Comparison of ENCODE assay signal across 7 cellular contexts in the genomic region with DNA sequence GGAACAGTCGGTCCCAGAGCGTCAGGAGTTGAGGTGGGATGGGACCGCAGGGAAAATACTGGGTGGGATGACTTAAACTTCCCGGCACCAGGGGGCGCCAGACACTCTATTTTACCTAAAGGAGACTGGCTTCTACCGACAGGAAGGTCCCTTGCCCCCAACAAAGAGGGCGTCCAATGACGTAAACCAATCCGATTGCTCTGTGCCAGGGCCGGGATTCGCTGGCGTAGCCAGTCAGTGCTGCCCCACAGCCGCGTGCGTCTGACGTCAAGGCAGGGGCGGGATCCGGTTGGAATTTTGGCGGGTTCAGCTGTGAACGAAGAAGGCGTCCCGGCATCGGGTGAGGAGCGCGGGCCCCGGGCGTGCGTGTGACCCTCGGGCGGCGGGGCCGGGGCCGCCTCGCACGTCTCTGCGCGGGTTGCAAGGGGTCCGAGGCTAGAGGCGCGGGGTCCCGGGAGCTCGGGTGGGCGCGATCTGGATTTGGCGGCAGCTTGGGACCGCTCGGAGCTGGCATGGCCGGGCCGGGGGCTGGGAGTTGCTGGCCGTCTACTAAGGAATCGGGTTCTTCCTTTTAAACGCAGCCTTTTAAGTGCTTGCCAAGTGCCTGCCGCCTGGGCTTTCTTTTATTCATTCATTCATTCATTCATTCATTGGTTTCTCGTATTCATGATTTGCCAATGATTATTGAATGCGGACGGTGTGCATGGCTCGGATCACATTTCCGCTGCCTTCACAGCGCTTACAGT. TPM values are rescaled to one million over a fixed set of nuclear protein-coding genes. Genes with fewer than 3 reads are reported as not detected.
DNase-seq lines count a peak whose midpoint lies in the region; ATAC-seq lines count a peak whose summit lies in the region.

A gene (plus strand): TSS at position 292 of the 746 bp plus-strand sequence. CDS start 2,645 bp downstream, outside the sequence.

- H3K27me3 ChIP-seq in right cardiac atrium (ENCODE audit: control insufficient read depth, insufficient read depth) = no peaks in the 10 kb centered on the region

- intact Hi-C loops in right cardiac atrium (cut with DNase I) = loop anchor here in 2 of 4 donors (5.0 to 10.0 kb wide), 2 partner anchors 141 to 143 kb away; a partner anchor contains a TSS

- H3K36me3 Mint-ChIP-seq in T-helper 17 cell (ENCODE audit: low read depth) = no peaks in the 10 kb centered on the region

- no peaks in the 10 kb centered on the region for H3K9me3 ChIP-seq in T-helper 17 cell (ENCODE audit: control insufficient read depth, low read length, poor library complexity, severe bottlenecking)
- no peaks in the 10 kb centered on the region for H3K9me3 ChIP-seq in right cardiac atrium (ENCODE audit: control insufficient read depth, low read length)

- H3K4me1 Mint-ChIP-seq in T-helper 17 cell = peaks cover 22% of the 10 kb centered on the region

- H3K27ac ChIP-seq in right cardiac atrium (ENCODE audit: low read length) = no peak within 1 kb of the TSS

- WGBS in right cardiac atrium = under 1% methylated on average over 59 of the region's 59 CpGs

- H3K27me3 Mint-ChIP-seq in T-helper 17 cell = no peaks in the 10 kb centered on the region

- ATAC-seq in GM18498 (IDR thresholded peaks at IDR 0.05; ENCODE audit: unreplicated experiment) (peak; percentile 100), HG02938 (IDR thresholded peaks at IDR 0.05; ENCODE audit: unreplicated experiment) (peak; percentile 99), T-helper 17 cell (peak; percentile 100), right cardiac atrium (peak; percentile 100)

- H3K27ac Mint-ChIP-seq in T-helper 17 cell = peak within 1 kb of the TSS; percentile 75

- H3K4me3 Mint-ChIP-seq in T-helper 17 cell = peak within 1 kb of the TSS; percentile 87

- H3K4me1 ChIP-seq in right cardiac atrium (ENCODE audit: control insufficient read depth, insufficient read depth, low read length) = no peaks in the 10 kb centered on the region

- DNase-seq in NCI-H1694 treated with DMSO at 0.1 percent for 48 hours (lab: John Stamatoyannopoulos, UW) (peak; percentile 96), T-helper 17 cell (peak; percentile 91 to 97 (median 93)), anterior cingulate cortex (lab: John Stamatoyannopoulos, UW) (peak; percentile 67 to 99 (median 97)), right cardiac atrium (peak; percentile 98 to 99 (median 98)), putamen (ENCODE audit: low spot score) (peak; percentile 99)

- H3K4me3 ChIP-seq in right cardiac atrium (ENCODE audit: low read length) = peak within 1 kb of the TSS; percentile 44

RNA-seq across cellular contexts. Expression of the gene that starts here (rescaled TPM):
- total RNA-seq in T-helper 17 cell (under 1 TPM; 0.34 to 0.47 TPM), right cardiac atrium (under 1 TPM in 3 of 4 donors, not detected in 1; 0.23 to 0.35 (median 0.33) TPM)
- polyA plus RNA-seq in right cardiac atrium = 0.07 TPM

Comparison
In these comparisons a context has a peak if more than half of its experiments do, and no peak if none do; other contexts are left out.
1. Peak in DNase-seq and ATAC-seq in T-helper 17 cell; RNA of the gene not detected or under 1 TPM.
2. Peak in DNase-seq, ATAC-seq and H3K4me3 ChIP-seq in right cardiac atrium; RNA of the gene not detected or under 1 TPM.